Comparison of ENCODE assay signal across 8 cellular contexts in the genomic region with DNA sequence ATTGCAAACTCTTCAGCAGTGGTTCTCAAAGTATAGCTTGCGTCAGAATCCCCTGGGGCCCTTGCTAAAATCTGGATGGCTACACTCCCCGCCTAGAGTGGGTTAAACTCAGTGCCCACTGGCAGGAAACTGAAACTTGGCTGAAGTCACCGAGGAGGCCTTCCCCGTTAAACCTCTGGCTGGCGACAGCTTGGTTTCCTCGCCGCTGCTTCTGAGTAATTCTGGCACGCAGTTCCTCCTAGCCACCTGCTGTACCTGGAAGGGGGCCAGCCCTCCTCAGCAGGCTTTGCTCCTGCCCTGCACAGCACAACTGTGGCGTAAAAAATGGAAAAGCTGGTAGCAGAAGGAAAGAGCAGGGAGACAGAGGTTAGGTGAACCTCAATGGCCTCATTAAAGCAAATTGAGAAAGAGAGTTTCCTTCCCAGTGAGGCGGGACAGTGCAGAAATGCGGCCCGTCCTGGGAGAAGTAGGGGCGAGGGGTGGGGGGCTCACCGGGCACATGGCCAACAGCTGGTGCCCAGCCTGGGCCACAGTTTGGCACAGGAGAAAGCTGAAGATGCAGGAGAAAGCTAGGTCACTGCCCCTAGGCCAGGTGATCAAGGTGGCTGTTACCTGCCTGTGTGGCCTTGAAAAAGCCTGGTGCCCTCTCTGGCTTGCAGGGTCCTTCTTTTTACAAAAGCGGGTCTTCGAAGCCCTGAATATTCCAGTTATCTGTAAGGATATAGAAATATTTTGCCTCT. TPM values are rescaled to one million over a fixed set of nuclear protein-coding genes. Genes with fewer than 3 reads are reported as not detected.
DNase-seq lines count a peak whose midpoint lies in the region; ATAC-seq and TF ChIP-seq lines count a peak whose summit lies in the region.

No MANE protein-coding gene starts in this region.

- in situ Hi-C loops in ACHN (cut with HindIII; ENCODE audit: low pct_ligation_motif_present, low pct_unique_long_range_greater_than_20kb, low sequenced_read_pairs), result no loop called here

- no peaks in the 10 kb centered on the region for H3K27me3 Mint-ChIP-seq in osteocyte (ENCODE audit: unreplicated experiment)

- no peak overlapping the region for H3K27ac ChIP-seq in fibroblast of lung (ENCODE audit: insufficient read depth, low read length)
- peak overlapping the region in 1 of 2 donors; percentile 67 for H3K27ac ChIP-seq in prostate gland

- ATAC-seq in GM18520 (IDR thresholded peaks at IDR 0.05; ENCODE audit: unreplicated experiment) (peak; percentile 71), HG02973 (IDR thresholded peaks at IDR 0.05; ENCODE audit: unreplicated experiment) (peak; percentile 52)

- peak overlapping the region; percentile 44 for H3K4me2 ChIP-seq in fibroblast of lung (ENCODE audit: extremely low read depth, insufficient read depth, low read length)

- H3K4me1 ChIP-seq in fibroblast of lung (ENCODE audit: control insufficient read depth, extremely low read depth, insufficient read depth, low read length) (no peaks in the 10 kb centered on the region), prostate gland (replicated peaks) (peaks cover 4% of the 10 kb centered on the region)

- H3K36me3 ChIP-seq in fibroblast of lung (ENCODE audit: control insufficient read depth, insufficient read depth, low read length) (no peaks in the 10 kb centered on the region), prostate gland (no peaks in the 10 kb centered on the region)

- peaks cover 12% of the 10 kb centered on the region for H3K4me1 Mint-ChIP-seq in osteocyte (ENCODE audit: unreplicated experiment)

- no peak for TF ChIP-seq POLR2A in prostate gland (IDR thresholded peaks at IDR 0.05)

- no peaks in the 10 kb centered on the region for H4K20me1 ChIP-seq in fibroblast of lung (ENCODE audit: control insufficient read depth, extremely low read depth, insufficient read depth, low read length)

- peak; percentile 92 for DNase-seq in ACHN
- DNase-seq in NCI-H2171 (lab: John Stamatoyannopoulos, UW), result peak; percentile 86
- DNase-seq in activated T-cell treated with anti-CD3 and anti-CD28 coated beads for 24 hours (ENCODE audit: low read depth), result peak; percentile 23
- peak; percentile 62 to 85 for DNase-seq in fibroblast of lung (ENCODE audit: low read depth in 2 of 2)
- peak; percentile 73 for DNase-seq in prostate gland (ENCODE audit: low spot score)
- DNase-seq in osteocyte (ENCODE audit: extremely low spot score, unreplicated experiment), result no peak

- H3K79me2 ChIP-seq in fibroblast of lung (ENCODE audit: control insufficient read depth, insufficient read depth, low read length), result no peaks in the 10 kb centered on the region

- intact Hi-C loops in prostate gland (cut with DNase I), result no loop called here

- H2AFZ ChIP-seq in fibroblast of lung (ENCODE audit: low read length), result no peak overlapping the region

- H3K36me3 Mint-ChIP-seq in osteocyte (ENCODE audit: unreplicated experiment), result no peaks in the 10 kb centered on the region

- no peak overlapping the region for H3K4me3 Mint-ChIP-seq in osteocyte (ENCODE audit: unreplicated experiment)

- WGBS in prostate gland, result 14% methylated on average over 16 of the region's 16 CpGs

- H3K9me3 ChIP-seq in fibroblast of lung (ENCODE audit: control insufficient read depth, insufficient read depth, low read depth, low read length), result no peaks in the 10 kb centered on the region
- H3K9me3 ChIP-seq in prostate gland, result no peaks in the 10 kb centered on the region

- no peak overlapping the region for H3K4me3 ChIP-seq in fibroblast of lung (replicated peaks in 1 of 4; ENCODE audit: control extremely low read depth in 1 of 4, insufficient read depth in 1 of 4, low read depth in 3 of 4, low read length in 4 of 4)
- peak overlapping the region in 1 of 2 donors; percentile 8 for H3K4me3 ChIP-seq in prostate gland

- H3K27me3 ChIP-seq in fibroblast of lung (ENCODE audit: control insufficient read depth, insufficient read depth, low read length) (peaks cover 2% of the 10 kb centered on the region), prostate gland (replicated peaks; ENCODE audit: insufficient read depth) (no peaks in the 10 kb centered on the region)

- H3K9ac ChIP-seq in fibroblast of lung (ENCODE audit: insufficient read depth, low read length), result no peak overlapping the region

- TF ChIP-seq CTCF in fibroblast of lung (conservative IDR thresholded peaks at IDR 0.05 in 1 of 2, IDR thresholded peaks at IDR 0.05 in 1 of 2; ENCODE audit: low read depth in 1 of 2, low read length in 2 of 2) (no peak), prostate gland (IDR thresholded peaks at IDR 0.05) (no peak), osteocyte (IDR thresholded peaks at IDR 0.05) (no peak)

- no peaks in the 10 kb centered on the region for H3K9me3 Mint-ChIP-seq in osteocyte (ENCODE audit: unreplicated experiment)

- H3K27ac Mint-ChIP-seq in osteocyte (ENCODE audit: unreplicated experiment), result no peak overlapping the region

RNA-seq across cellular contexts. Expression of gene ALOX5, which starts 46.6 kb away (rescaled TPM):
- total RNA-seq in fibroblast of lung, result not detected in 2 replicates
- not detected in 2 replicates for polyA plus RNA-seq in fibroblast of lung
- polyA plus RNA-seq in fibroblast of lung (2012), result not detected in 2 replicates
- not detected in 2 replicates for polyA minus RNA-seq in fibroblast of lung (ENCODE audit: low replicate concordance)
- 10 to 100 TPM; 21.2 to 35.0 TPM for total RNA-seq in prostate gland
- total RNA-seq in osteocyte, result not detected in 2 replicates

Comparison
In these comparisons a context has a peak if more than half of its experiments do, and no peak if none do; other contexts are left out.
1. RNA of gene ALOX5, which starts 46.6 kb away (total RNA-seq): 21.2 to 35.0 TPM in prostate gland; not detected in fibroblast of lung and not detected in osteocyte; every median in the first group is over 10 times any median in the second.